3 cellular contexts compared by ENCODE assay signal in genomic region chr4:123816462-123816861, GRCh38.
TF ChIP-seq lines count a peak whose summit lies in the region.

No MANE protein-coding gene starts in this region.

TF ChIP-seq in SK-N-SH treated with all-trans-retinoic acid at 6 μM for 48 hours, 23 proteins besides CTCF, POLR2A, EP300 and RAD21:
- TF ChIP-seq BACH2 (CRISPR knock-in tag; IDR thresholded peaks at IDR 0.05; ENCODE audit: borderline replicate concordance) = no peak
- no peak for TF ChIP-seq RARB (CRISPR knock-in tag; IDR thresholded peaks at IDR 0.05)
- TF ChIP-seq TOX (CRISPR knock-in tag; IDR thresholded peaks at IDR 0.05; ENCODE audit: borderline replicate concordance) = no peak
- TF ChIP-seq CSRNP3 (CRISPR knock-in tag; IDR thresholded peaks at IDR 0.05) = no peak
- TF ChIP-seq, protein P1, sequence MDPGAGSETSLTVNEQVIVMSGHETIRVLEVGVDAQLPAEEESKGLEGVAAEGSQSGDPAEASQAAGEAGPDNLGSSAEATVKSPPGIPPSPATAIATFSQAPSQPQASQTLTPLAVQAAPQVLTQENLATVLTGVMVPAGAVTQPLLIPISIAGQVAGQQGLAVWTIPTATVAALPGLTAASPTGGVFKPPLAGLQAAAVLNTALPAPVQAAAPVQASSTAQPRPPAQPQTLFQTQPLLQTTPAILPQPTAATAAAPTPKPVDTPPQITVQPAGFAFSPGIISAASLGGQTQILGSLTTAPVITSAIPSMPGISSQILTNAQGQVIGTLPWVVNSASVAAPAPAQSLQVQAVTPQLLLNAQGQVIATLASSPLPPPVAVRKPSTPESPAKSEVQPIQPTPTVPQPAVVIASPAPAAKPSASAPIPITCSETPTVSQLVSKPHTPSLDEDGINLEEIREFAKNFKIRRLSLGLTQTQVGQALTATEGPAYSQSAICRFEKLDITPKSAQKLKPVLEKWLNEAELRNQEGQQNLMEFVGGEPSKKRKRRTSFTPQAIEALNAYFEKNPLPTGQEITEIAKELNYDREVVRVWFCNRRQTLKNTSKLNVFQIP (CRISPR knock-in tag; IDR thresholded peaks at IDR 0.05; ENCODE audit: borderline replicate concordance, low read depth) = no peak
- TF ChIP-seq ZNF70 (CRISPR knock-in tag; IDR thresholded peaks at IDR 0.05) = no peak
- TF ChIP-seq ZNF8 (CRISPR knock-in tag; IDR thresholded peaks at IDR 0.05) = no peak
- TF ChIP-seq ESRRG (CRISPR knock-in tag; IDR thresholded peaks at IDR 0.05) = no peak
- no peak for TF ChIP-seq ARNTL (CRISPR knock-in tag; IDR thresholded peaks at IDR 0.05; ENCODE audit: borderline replicate concordance, low read depth)
- no peak for TF ChIP-seq ZNF565 (CRISPR knock-in tag; conservative IDR thresholded peaks at IDR 0.05; ENCODE audit: low read depth)
- TF ChIP-seq GLIS3 (CRISPR knock-in tag; IDR thresholded peaks at IDR 0.05) = no peak

TF ChIP-seq in SK-N-SH, 30 proteins besides CTCF, POLR2A, EP300 and RAD21:
- TF ChIP-seq USF1 (IDR thresholded peaks at IDR 0.05; ENCODE audit: borderline replicate concordance, low read depth) = no peak
- TF ChIP-seq GATA2 (CRISPR knock-in tag; IDR thresholded peaks at IDR 0.05) = no peak
- no peak for TF ChIP-seq MXI1 (IDR thresholded peaks at IDR 0.05; ENCODE audit: low read depth, low read length)
- no peak for TF ChIP-seq FOXJ3 (CRISPR knock-in tag; IDR thresholded peaks at IDR 0.05)
TF ChIP-seq in SK-N-SH: peak in this region for 0.

TF ChIP-seq in H1, 55 proteins besides CTCF, POLR2A, EP300 and RAD21:
- TF ChIP-seq RNF2 (IDR thresholded peaks at IDR 0.05; ENCODE audit: borderline replicate concordance, low read depth, low read length, missing control alignments, poor library complexity, severe bottlenecking) = no peak
- TF ChIP-seq CHD2 (IDR thresholded peaks at IDR 0.05; ENCODE audit: low read length) = no peak
- no peak for TF ChIP-seq TAF1 (IDR thresholded peaks at IDR 0.05; ENCODE audit: low read depth, low read length)
- no peak for TF ChIP-seq BACH1 (IDR thresholded peaks at IDR 0.05; ENCODE audit: low read length)
- TF ChIP-seq EGR1 (IDR thresholded peaks at IDR 0.05; ENCODE audit: borderline replicate concordance, low read depth, low read length) = no peak
- no peak for TF ChIP-seq CREB1 (IDR thresholded peaks at IDR 0.05)
- no peak for TF ChIP-seq CEBPB (IDR thresholded peaks at IDR 0.05; ENCODE audit: low read depth, low read length)
- no peak for TF ChIP-seq ATF3 (IDR thresholded peaks at IDR 0.05; ENCODE audit: insufficient read depth, low read depth, low read length)
- no peak for TF ChIP-seq ASH2L (IDR thresholded peaks at IDR 0.05; ENCODE audit: low read length)
- no peak for TF ChIP-seq SIN3A (conservative IDR thresholded peaks at IDR 0.05 in 1 of 2, IDR thresholded peaks at IDR 0.05 in 1 of 2; ENCODE audit: low read depth in 1 of 2, low read length in 2 of 2)
- TF ChIP-seq SP4 (IDR thresholded peaks at IDR 0.05; ENCODE audit: low read length) = no peak
- no peak for TF ChIP-seq CTBP2 (IDR thresholded peaks at IDR 0.05; ENCODE audit: borderline replicate concordance, insufficient read depth, insufficient read length, low read length)
- no peak for TF ChIP-seq CHD1 (IDR thresholded peaks at IDR 0.05; ENCODE audit: low read depth, low read length)
- no peak for TF ChIP-seq HDAC6 (IDR thresholded peaks at IDR 0.05; ENCODE audit: low read depth, low read length)
- TF ChIP-seq HDAC2 (IDR thresholded peaks at IDR 0.05; ENCODE audit: borderline replicate concordance in 1 of 2, low read depth in 2 of 2, low read length in 2 of 2) = no peak
- TF ChIP-seq, protein P2, sequence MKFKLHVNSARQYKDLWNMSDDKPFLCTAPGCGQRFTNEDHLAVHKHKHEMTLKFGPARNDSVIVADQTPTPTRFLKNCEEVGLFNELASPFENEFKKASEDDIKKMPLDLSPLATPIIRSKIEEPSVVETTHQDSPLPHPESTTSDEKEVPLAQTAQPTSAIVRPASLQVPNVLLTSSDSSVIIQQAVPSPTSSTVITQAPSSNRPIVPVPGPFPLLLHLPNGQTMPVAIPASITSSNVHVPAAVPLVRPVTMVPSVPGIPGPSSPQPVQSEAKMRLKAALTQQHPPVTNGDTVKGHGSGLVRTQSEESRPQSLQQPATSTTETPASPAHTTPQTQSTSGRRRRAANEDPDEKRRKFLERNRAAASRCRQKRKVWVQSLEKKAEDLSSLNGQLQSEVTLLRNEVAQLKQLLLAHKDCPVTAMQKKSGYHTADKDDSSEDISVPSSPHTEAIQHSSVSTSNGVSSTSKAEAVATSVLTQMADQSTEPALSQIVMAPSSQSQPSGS (IDR thresholded peaks at IDR 0.05; ENCODE audit: low read length) = no peak
- no peak for TF ChIP-seq POU5F1 (IDR thresholded peaks at IDR 0.05; ENCODE audit: low read depth, low read length)
- no peak for TF ChIP-seq USF2 (IDR thresholded peaks at IDR 0.05; ENCODE audit: low read length)
- TF ChIP-seq SIRT6 (IDR thresholded peaks at IDR 0.05; ENCODE audit: low read length) = no peak
- TF ChIP-seq SUZ12 (IDR thresholded peaks at IDR 0.05; ENCODE audit: low read length) = no peak
